ENCODE assay signal across 1 cellular context in genomic region chr20:56392282-56393132, GRCh38.
TF ChIP-seq lines count a peak whose summit lies in the region.

Gene CSTF1, plus strand, starts transcription at chr20:56392645. Its CDS starts 2,908 bp downstream, at chr20:56395553.

TF ChIP-seq in HepG2, 621 proteins besides CTCF, POLR2A, EP300 and RAD21 (continued from another document and continues in another):
- TF ChIP-seq FUBP1 (CRISPR knock-in tag; IDR thresholded peaks at IDR 0.05; ENCODE audit: borderline replicate concordance) (peak; percentile 46; the same call in 1 of the 2 replicates), FOXP4 (CRISPR knock-in tag; IDR thresholded peaks at IDR 0.05) (peak; percentile 89), SIN3B (IDR thresholded peaks at IDR 0.05; ENCODE audit: low read length) (peak; percentile 78), TBX2 (CRISPR knock-in tag; IDR thresholded peaks at IDR 0.05; ENCODE audit: borderline replicate concordance) (peak; percentile 96; the same call in 1 of the 2 replicates), KMT2B (CRISPR knock-in tag; IDR thresholded peaks at IDR 0.05) (peak; percentile 100), ZNF646 (CRISPR knock-in tag; IDR thresholded peaks at IDR 0.05) (no peak), ATF5 (CRISPR knock-in tag; IDR thresholded peaks at IDR 0.05; ENCODE audit: low read depth) (peak; percentile 40; the same call in 1 of the 2 replicates), E2F2 (CRISPR knock-in tag; IDR thresholded peaks at IDR 0.05; ENCODE audit: borderline replicate concordance) (peak; percentile 99), ZNF18 (CRISPR knock-in tag; IDR thresholded peaks at IDR 0.05; ENCODE audit: insufficient replicate concordance) (peak; percentile 83), ZBTB14 (CRISPR knock-in tag; IDR thresholded peaks at IDR 0.05) (peak; percentile 67; the same call in 1 of the 2 replicates), NFIB (CRISPR knock-in tag; IDR thresholded peaks at IDR 0.05; ENCODE audit: borderline replicate concordance) (no peak), TP53 (CRISPR knock-in tag; conservative IDR thresholded peaks at IDR 0.05) (peak; percentile 95), LRRFIP1 (CRISPR knock-in tag; conservative IDR thresholded peaks at IDR 0.05) (peak; percentile 40; the same call in 1 of the 2 replicates), SP140L (CRISPR knock-in tag; IDR thresholded peaks at IDR 0.05; ENCODE audit: borderline replicate concordance) (peak; percentile 94; the same call in 1 of the 2 replicates), NFKBIZ (CRISPR knock-in tag; IDR thresholded peaks at IDR 0.05) (peak; percentile 98), TERF1 (CRISPR knock-in tag; IDR thresholded peaks at IDR 0.05) (no peak), GMEB1 (CRISPR knock-in tag; IDR thresholded peaks at IDR 0.05; ENCODE audit: borderline replicate concordance) (peak; percentile 100), ZBTB8A (CRISPR knock-in tag; IDR thresholded peaks at IDR 0.05; ENCODE audit: borderline replicate concordance, low read depth) (peak; percentile 82; the same call in 1 of the 2 replicates), SKI (IDR thresholded peaks at IDR 0.05; ENCODE audit: partially characterized antibody) (peak; percentile 77), ZXDC (CRISPR knock-in tag; IDR thresholded peaks at IDR 0.05) (0 out of 2 replicates have a peak, but pooled peaks have one; percentile 29), ZNF556 (CRISPR knock-in tag; IDR thresholded peaks at IDR 0.05; ENCODE audit: borderline replicate concordance) (peak; percentile 98), FOXM1 (CRISPR knock-in tag; IDR thresholded peaks at IDR 0.05) (no peak), DDIT3 (CRISPR knock-in tag; IDR thresholded peaks at IDR 0.05) (peak; percentile 50; the same call in 1 of the 2 replicates), IRX3 (CRISPR knock-in tag; IDR thresholded peaks at IDR 0.05; ENCODE audit: borderline replicate concordance, low read depth) (peak; percentile 84; the same call in 1 of the 2 replicates), PLRG1 (conservative IDR thresholded peaks at IDR 0.05) (no peak)
